1 cellular context compared by ENCODE assay signal in the genomic region with DNA sequence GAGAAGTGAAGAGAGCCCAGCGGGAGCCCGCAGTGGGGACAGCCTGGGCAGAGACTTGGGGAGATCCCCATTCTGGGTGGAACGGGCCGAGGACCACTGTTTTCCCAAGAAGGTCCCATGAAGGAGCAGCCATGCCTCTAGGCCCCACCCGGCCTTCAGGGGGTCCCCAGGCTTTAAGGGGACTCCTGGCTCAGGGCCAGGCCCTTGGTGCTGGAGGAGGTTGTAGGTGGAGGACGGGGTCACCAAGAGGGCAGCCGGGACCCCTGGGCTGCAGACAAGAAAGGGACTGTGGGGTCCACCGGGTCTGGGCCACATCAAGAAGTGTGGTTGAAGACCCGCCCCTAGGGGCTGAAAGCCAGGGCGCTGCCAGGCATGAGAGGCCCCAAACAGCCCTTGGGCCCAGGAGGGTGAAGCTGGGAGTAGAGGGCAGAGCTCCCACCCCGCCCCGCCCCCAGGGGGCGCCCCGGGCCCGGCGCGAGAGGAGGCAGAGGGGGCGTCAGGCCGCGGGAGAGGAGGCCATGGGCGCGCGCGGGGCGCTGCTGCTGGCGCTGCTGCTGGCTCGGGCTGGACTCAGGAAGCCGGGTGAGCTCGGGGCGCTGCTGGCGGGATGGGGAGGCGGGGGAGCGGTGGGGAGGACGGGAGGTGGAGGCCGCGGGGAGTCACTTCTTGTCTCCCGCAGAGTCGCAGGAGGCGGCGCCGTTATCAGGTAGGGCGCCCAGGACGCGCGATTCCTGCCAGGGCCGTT.
A peak's percentile ranks its signal among the peaks of the same experiment; 100 is the strongest.
TF ChIP-seq lines count a peak whose summit lies in the region.

Gene PRSS21 (plus strand): TSS at position 487 of the 745 bp plus-strand sequence. CDS start 32 bp downstream, at position 519.

TF ChIP-seq in GM12878, 131 proteins besides CTCF, POLR2A, EP300 and RAD21:
- TF ChIP-seq ETV6 (conservative IDR thresholded peaks at IDR 0.05 in 1 of 2, IDR thresholded peaks at IDR 0.05 in 1 of 2; ENCODE audit: borderline replicate concordance in 1 of 2, low read depth in 1 of 2): no peak
- no peak for TF ChIP-seq ZNF274 (IDR thresholded peaks at IDR 0.05; ENCODE audit: insufficient read depth, insufficient read length)
- TF ChIP-seq ZNF384 (IDR thresholded peaks at IDR 0.05; ENCODE audit: borderline replicate concordance, low read depth, low read length): no peak
- no peak for TF ChIP-seq TCF12 (IDR thresholded peaks at IDR 0.05; ENCODE audit: low read depth, low read length)
- TF ChIP-seq, protein P1, sequence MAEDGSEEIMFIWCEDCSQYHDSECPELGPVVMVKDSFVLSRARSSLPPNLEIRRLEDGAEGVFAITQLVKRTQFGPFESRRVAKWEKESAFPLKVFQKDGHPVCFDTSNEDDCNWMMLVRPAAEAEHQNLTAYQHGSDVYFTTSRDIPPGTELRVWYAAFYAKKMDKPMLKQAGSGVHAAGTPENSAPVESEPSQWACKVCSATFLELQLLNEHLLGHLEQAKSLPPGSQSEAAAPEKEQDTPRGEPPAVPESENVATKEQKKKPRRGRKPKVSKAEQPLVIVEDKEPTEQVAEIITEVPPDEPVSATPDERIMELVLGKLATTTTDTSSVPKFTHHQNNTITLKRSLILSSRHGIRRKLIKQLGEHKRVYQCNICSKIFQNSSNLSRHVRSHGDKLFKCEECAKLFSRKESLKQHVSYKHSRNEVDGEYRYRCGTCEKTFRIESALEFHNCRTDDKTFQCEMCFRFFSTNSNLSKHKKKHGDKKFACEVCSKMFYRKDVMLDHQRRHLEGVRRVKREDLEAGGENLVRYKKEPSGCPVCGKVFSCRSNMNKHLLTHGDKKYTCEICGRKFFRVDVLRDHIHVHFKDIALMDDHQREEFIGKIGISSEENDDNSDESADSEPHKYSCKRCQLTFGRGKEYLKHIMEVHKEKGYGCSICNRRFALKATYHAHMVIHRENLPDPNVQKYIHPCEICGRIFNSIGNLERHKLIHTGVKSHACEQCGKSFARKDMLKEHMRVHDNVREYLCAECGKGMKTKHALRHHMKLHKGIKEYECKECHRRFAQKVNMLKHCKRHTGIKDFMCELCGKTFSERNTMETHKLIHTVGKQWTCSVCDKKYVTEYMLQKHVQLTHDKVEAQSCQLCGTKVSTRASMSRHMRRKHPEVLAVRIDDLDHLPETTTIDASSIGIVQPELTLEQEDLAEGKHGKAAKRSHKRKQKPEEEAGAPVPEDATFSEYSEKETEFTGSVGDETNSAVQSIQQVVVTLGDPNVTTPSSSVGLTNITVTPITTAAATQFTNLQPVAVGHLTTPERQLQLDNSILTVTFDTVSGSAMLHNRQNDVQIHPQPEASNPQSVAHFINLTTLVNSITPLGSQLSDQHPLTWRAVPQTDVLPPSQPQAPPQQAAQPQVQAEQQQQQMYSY (CRISPR knock-in tag; IDR thresholded peaks at IDR 0.05): no peak
- no peak for TF ChIP-seq BHLHE40 (IDR thresholded peaks at IDR 0.05; ENCODE audit: borderline replicate concordance in 1 of 2, low read depth in 2 of 2, low read length in 1 of 2)
- TF ChIP-seq TBL1XR1 (IDR thresholded peaks at IDR 0.05; ENCODE audit: low read depth, low read length): no peak
- no peak for TF ChIP-seq CHD1 (IDR thresholded peaks at IDR 0.05; ENCODE audit: low read depth, low read length)
- TF ChIP-seq BACH1 (IDR thresholded peaks at IDR 0.05; ENCODE audit: borderline replicate concordance): no peak
- 0 out of 2 replicates have a peak, but pooled peaks have one; percentile 44 for TF ChIP-seq YY1 (IDR thresholded peaks at IDR 0.05; ENCODE audit: low read depth, low read length)
- no peak for TF ChIP-seq RFX5 (IDR thresholded peaks at IDR 0.05; ENCODE audit: low read depth, low read length)
- no peak for TF ChIP-seq NBN (IDR thresholded peaks at IDR 0.05)
- TF ChIP-seq ZSCAN29 (IDR thresholded peaks at IDR 0.05): no peak
- TF ChIP-seq, protein P2, sequence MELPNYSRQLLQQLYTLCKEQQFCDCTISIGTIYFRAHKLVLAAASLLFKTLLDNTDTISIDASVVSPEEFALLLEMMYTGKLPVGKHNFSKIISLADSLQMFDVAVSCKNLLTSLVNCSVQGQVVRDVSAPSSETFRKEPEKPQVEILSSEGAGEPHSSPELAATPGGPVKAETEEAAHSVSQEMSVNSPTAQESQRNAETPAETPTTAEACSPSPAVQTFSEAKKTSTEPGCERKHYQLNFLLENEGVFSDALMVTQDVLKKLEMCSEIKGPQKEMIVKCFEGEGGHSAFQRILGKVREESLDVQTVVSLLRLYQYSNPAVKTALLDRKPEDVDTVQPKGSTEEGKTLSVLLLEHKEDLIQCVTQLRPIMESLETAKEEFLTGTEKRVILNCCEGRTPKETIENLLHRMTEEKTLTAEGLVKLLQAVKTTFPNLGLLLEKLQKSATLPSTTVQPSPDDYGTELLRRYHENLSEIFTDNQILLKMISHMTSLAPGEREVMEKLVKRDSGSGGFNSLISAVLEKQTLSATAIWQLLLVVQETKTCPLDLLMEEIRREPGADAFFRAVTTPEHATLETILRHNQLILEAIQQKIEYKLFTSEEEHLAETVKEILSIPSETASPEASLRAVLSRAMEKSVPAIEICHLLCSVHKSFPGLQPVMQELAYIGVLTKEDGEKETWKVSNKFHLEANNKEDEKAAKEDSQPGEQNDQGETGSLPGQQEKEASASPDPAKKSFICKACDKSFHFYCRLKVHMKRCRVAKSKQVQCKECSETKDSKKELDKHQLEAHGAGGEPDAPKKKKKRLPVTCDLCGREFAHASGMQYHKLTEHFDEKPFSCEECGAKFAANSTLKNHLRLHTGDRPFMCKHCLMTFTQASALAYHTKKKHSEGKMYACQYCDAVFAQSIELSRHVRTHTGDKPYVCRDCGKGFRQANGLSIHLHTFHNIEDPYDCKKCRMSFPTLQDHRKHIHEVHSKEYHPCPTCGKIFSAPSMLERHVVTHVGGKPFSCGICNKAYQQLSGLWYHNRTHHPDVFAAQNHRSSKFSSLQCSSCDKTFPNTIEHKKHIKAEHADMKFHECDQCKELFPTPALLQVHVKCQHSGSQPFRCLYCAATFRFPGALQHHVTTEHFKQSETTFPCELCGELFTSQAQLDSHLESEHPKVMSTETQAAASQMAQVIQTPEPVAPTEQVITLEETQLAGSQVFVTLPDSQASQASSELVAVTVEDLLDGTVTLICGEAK (IDR thresholded peaks at IDR 0.05; ENCODE audit: borderline replicate concordance): no peak
- TF ChIP-seq EGR1 (IDR thresholded peaks at IDR 0.05; ENCODE audit: borderline replicate concordance in 1 of 2, low read depth in 2 of 2, low read length in 2 of 2): 0 out of 3 replicates have a peak, but pooled peaks of 1 of the 2 experiments have one; percentile 13
- no peak for TF ChIP-seq RUNX3 (IDR thresholded peaks at IDR 0.05; ENCODE audit: low read length)
- TF ChIP-seq, protein P3, sequence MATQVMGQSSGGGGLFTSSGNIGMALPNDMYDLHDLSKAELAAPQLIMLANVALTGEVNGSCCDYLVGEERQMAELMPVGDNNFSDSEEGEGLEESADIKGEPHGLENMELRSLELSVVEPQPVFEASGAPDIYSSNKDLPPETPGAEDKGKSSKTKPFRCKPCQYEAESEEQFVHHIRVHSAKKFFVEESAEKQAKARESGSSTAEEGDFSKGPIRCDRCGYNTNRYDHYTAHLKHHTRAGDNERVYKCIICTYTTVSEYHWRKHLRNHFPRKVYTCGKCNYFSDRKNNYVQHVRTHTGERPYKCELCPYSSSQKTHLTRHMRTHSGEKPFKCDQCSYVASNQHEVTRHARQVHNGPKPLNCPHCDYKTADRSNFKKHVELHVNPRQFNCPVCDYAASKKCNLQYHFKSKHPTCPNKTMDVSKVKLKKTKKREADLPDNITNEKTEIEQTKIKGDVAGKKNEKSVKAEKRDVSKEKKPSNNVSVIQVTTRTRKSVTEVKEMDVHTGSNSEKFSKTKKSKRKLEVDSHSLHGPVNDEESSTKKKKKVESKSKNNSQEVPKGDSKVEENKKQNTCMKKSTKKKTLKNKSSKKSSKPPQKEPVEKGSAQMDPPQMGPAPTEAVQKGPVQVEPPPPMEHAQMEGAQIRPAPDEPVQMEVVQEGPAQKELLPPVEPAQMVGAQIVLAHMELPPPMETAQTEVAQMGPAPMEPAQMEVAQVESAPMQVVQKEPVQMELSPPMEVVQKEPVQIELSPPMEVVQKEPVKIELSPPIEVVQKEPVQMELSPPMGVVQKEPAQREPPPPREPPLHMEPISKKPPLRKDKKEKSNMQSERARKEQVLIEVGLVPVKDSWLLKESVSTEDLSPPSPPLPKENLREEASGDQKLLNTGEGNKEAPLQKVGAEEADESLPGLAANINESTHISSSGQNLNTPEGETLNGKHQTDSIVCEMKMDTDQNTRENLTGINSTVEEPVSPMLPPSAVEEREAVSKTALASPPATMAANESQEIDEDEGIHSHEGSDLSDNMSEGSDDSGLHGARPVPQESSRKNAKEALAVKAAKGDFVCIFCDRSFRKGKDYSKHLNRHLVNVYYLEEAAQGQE (IDR thresholded peaks at IDR 0.05; ENCODE audit: low read depth, low read length): no peak
